ENCODE assay signal across 14 cellular contexts in the genomic region with DNA sequence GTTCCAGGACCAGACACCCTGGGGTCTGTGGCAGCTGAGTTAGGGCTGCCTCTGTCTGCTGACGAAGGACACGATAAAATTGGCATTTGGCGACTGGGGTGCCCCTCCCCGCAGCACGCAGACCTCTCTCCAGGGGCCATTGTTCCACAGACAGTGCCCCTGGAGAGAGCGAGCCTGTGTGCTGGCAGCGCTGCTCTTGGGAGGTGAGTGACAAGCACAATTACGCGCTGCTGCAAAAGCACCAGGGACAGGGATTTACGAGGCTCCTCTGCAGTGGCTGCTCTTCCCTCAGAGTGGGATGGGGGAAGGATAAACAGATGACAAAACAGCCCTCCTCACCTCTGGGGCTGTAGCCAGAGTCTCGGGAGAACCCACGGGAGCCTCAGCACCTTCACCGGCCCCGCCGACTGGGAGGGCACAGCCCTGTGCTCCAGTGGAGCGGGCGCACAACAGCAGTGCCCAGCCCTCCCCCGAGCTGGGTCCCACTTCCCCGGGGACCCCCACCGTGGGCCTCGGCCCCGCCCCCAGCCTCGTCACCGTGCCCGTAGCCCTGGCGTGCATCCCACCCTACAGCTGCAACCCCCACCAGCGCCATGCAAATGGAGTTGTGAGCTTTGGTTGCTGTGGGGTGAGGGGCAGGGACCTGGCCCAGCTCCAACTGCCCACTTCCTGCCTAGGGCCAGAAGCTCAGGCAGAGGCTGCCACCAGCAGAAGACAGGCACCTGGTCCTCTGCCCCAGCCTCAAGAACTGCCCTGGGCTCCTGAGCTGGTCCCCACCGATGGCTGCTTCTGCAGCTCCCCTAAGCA.
A peak's percentile ranks its signal among the peaks of the same experiment; 100 is the strongest.
DNase-seq lines count a peak whose midpoint lies in the region; ATAC-seq and TF ChIP-seq lines count a peak whose summit lies in the region.
"Had no signal": no experiment of that assay in that cellular context is flagged by ENCODE, and none has a peak within 500 bp of the region (broad histone marks: within the 10 kb centered on the region; RNA-seq: fewer than 3 reads in every experiment).

No MANE protein-coding gene starts in this region.

- H3K27me3 Mint-ChIP-seq in nephron (ENCODE audit: low read depth), result no peaks in the 10 kb centered on the region
- H3K27me3 Mint-ChIP-seq: activated CD4-positive, alpha-beta T cell treated with anti-CD3 and anti-CD28 coated beads, Interleukin-2, amount 10 ng/mL, durations not matched to agents 24 days and 14 days had no signal

- no peak for TF ChIP-seq CTCF in nephron (IDR thresholded peaks at IDR 0.05; ENCODE audit: unreplicated experiment in 3 of 3)

- peak overlapping the region in 2 of 3 experiments; percentile 48 to 63 for H3K27ac Mint-ChIP-seq in nephron
- H3K27ac Mint-ChIP-seq: activated CD4-positive, alpha-beta T cell treated with anti-CD3 and anti-CD28 coated beads, Interleukin-2, amount 10 ng/mL, durations not matched to agents 24 days and 14 days; activated T-cell treated with anti-CD3 and anti-CD28 coated beads, Interleukin-2, amount 50 U/mL, for 72 hours; CD8-positive, alpha-beta T cell had no signal

- no peak overlapping the region for H3K4me3 ChIP-seq in HUES48 (ENCODE audit: low read depth, low read length)
- H3K4me3 ChIP-seq: MG63, smooth muscle cell had no signal

- no peak overlapping the region for H3K4me3 Mint-ChIP-seq in nephron
- H3K4me3 Mint-ChIP-seq: activated CD4-positive, alpha-beta T cell treated with anti-CD3 and anti-CD28 coated beads, Interleukin-2, amount 10 ng/mL, durations not matched to agents 24 days and 14 days; activated T-cell treated with anti-CD3 and anti-CD28 coated beads, Interleukin-2, amount 50 U/mL, for 72 hours; CD8-positive, alpha-beta T cell had no signal

- no peak for ATAC-seq in GM21723 (IDR thresholded peaks at IDR 0.05; ENCODE audit: unreplicated experiment)
- ATAC-seq: activated T-cell treated with anti-CD3 and anti-CD28 coated beads, Interleukin-2, amount 50 U/mL, for 72 hours; CD8-positive, alpha-beta T cell had no signal

- H3K27ac ChIP-seq in HUES48 (ENCODE audit: low read depth, low read length), result peak overlapping the region; percentile 4
- H3K27ac ChIP-seq: epithelial cell of prostate had no signal

- no peaks in the 10 kb centered on the region for H3K9me3 Mint-ChIP-seq in nephron
- H3K9me3 Mint-ChIP-seq: activated CD4-positive, alpha-beta T cell treated with anti-CD3 and anti-CD28 coated beads, Interleukin-2, amount 10 ng/mL, durations not matched to agents 24 days and 14 days; activated T-cell treated with anti-CD3 and anti-CD28 coated beads, Interleukin-2, amount 50 U/mL, for 72 hours; CD8-positive, alpha-beta T cell had no signal

- peaks cover 10% of the 10 kb centered on the region for H3K4me1 Mint-ChIP-seq in nephron
- H3K4me1 Mint-ChIP-seq: activated CD4-positive, alpha-beta T cell treated with anti-CD3 and anti-CD28 coated beads, Interleukin-2, amount 10 ng/mL, durations not matched to agents 24 days and 14 days had no signal

- H3K4me1 ChIP-seq in HUES48 (ENCODE audit: control insufficient read depth, insufficient read depth, low read length), result no peaks in the 10 kb centered on the region

- H3K9ac ChIP-seq in HUES48 (ENCODE audit: low read depth, low read length), result no peak overlapping the region

- H3K27me3 ChIP-seq in HUES48 (ENCODE audit: control insufficient read depth, insufficient read depth, low read length), result no peaks in the 10 kb centered on the region
- H3K27me3 ChIP-seq: MG63 had no signal

- DNase-seq in NCI-H2227 (lab: John Stamatoyannopoulos, UW; ENCODE audit: unreplicated experiment) (peak; percentile 84), NCI-H748 (lab: John Stamatoyannopoulos, UW; ENCODE audit: unreplicated experiment) (no peak)
- DNase-seq: activated CD4-positive, alpha-beta T cell treated with anti-CD3 and anti-CD28 coated beads, Interleukin-2, amount 10 ng/mL, durations not matched to agents 24 days and 14 days; activated T-cell treated with anti-CD3 and anti-CD28 coated beads, Interleukin-2, amount 50 U/mL, for 72 hours; CD8-positive, alpha-beta T cell; GF-D8; islet precursor cell; MG63; T-helper 1 cell had no signal

- H3K9me3 ChIP-seq in HUES48 (ENCODE audit: control insufficient read depth, insufficient read depth, low read length), result no peaks in the 10 kb centered on the region
- H3K9me3 ChIP-seq: MG63 had no signal

- peaks cover 10% of the 10 kb centered on the region for H3K36me3 Mint-ChIP-seq in nephron (ENCODE audit: low read depth)

- H3K36me3 ChIP-seq in HUES48 (ENCODE audit: control insufficient read depth, insufficient read depth, low read length), result peaks cover 21% of the 10 kb centered on the region
